Comparison of ENCODE assay signal across 32 cellular contexts in the genomic region with DNA sequence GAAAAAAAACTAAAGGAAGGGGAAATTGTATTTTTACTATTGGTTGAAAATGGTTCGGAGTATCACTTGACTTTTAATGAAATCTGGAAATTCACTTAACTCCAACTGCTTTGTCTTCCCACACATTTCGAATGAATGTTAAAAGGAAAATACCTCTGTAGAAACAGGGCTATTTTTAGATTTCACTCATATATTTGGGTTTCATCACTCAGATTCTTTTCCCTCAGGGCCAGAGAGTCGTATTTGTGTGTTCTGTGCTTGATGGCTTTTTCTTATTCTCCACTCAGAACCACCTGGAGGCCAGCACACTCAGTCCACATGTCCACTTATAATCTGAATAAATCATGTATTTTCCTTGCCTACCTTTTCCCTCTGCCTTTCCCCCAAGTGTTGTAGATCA. TPM values are rescaled to one million over a fixed set of nuclear protein-coding genes. Genes with fewer than 3 reads are reported as not detected.
DNase-seq lines count a peak whose midpoint lies in the region; ATAC-seq and TF ChIP-seq lines count a peak whose summit lies in the region.
"Had no signal": no experiment of that assay in that cellular context is flagged by ENCODE, and none has a peak within 500 bp of the region (broad histone marks: within the 10 kb centered on the region; RNA-seq: fewer than 3 reads in every experiment).

No MANE protein-coding gene starts in this region.

- 83 to 91% methylated on average over 3 of the region's 3 CpGs for WGBS in sigmoid colon, 2 donors

- TF ChIP-seq POLR2A in sigmoid colon (IDR thresholded peaks at IDR 0.05), result no peak

- H3K27ac ChIP-seq in cardiac muscle cell, result peak overlapping the region; percentile 92
- peak overlapping the region; percentile 5 to 63 (median 38) for H3K27ac ChIP-seq in sigmoid colon
- H3K27ac ChIP-seq: gastrocnemius medialis, SJSA1, stomach, tibial nerve had no signal

- H3K9ac ChIP-seq in adipocyte (ENCODE audit: low read length), result no peak overlapping the region

- H3K4me3 ChIP-seq in cardiac muscle cell, result no peak overlapping the region
- no peak overlapping the region for H3K4me3 ChIP-seq in adipocyte (ENCODE audit: low read length)
- no peak overlapping the region for H3K4me3 ChIP-seq in sigmoid colon
- H3K4me3 ChIP-seq: gastrocnemius medialis, K562, SJSA1, smooth muscle cell, stomach, tibial nerve had no signal

- intact Hi-C loops in left ventricle myocardium superior (cut with micrococcal nuclease) (no loop called here), sigmoid colon (cut with DNase I) (no loop called here)

- H3K4me1 ChIP-seq in cardiac muscle cell (ENCODE audit: low read depth), result peaks cover 35% of the 10 kb centered on the region
- peaks cover 11% of the 10 kb centered on the region for H3K4me1 ChIP-seq in adipocyte (ENCODE audit: control insufficient read depth, insufficient read depth, low read length)
- H3K4me1 ChIP-seq in sigmoid colon, result peaks cover 0 to 82% (median 62%) of the 10 kb centered on the region in 4 donors
- H3K4me1 ChIP-seq: SJSA1 had no signal

- TF ChIP-seq CTCF in cardiac muscle cell (IDR thresholded peaks at IDR 0.05; ENCODE audit: low read depth, low read length), result no peak
- no peak for TF ChIP-seq CTCF in sigmoid colon (IDR thresholded peaks at IDR 0.05)

- no peak for TF ChIP-seq EP300 in sigmoid colon (IDR thresholded peaks at IDR 0.05)

- H3K36me3 ChIP-seq in cardiac muscle cell (no peaks in the 10 kb centered on the region), adipocyte (ENCODE audit: control insufficient read depth, insufficient read depth, low read length, severe bottlenecking) (no peaks in the 10 kb centered on the region), sigmoid colon (no peaks in the 10 kb centered on the region)
- H3K36me3 ChIP-seq: gastrocnemius medialis, SJSA1, tibial nerve had no signal

- no peak for ATAC-seq in left ventricle myocardium superior
- no peak for ATAC-seq in GM18511 (IDR thresholded peaks at IDR 0.05; ENCODE audit: unreplicated experiment)
- ATAC-seq: activated CD4-positive, CD25-positive, alpha-beta regulatory T cell treated with anti-CD3 and anti-CD28 coated beads, Interleukin-2, amount 50 U/mL, for 24 hours; activated naive CD4-positive, alpha-beta T cell treated with anti-CD3 and anti-CD28 coated beads, Interleukin-2, amount 50 U/mL, for 72 hours; gastrocnemius medialis; K562; left lobe of liver; naive thymus-derived CD4-positive, alpha-beta T cell had no signal

- H3K27me3 ChIP-seq in cardiac muscle cell, result no peaks in the 10 kb centered on the region
- H3K27me3 ChIP-seq in adipocyte (replicated peaks; ENCODE audit: control insufficient read depth, insufficient read depth, low read length), result no peaks in the 10 kb centered on the region
- H3K27me3 ChIP-seq in sigmoid colon, result no peaks in the 10 kb centered on the region
- H3K27me3 ChIP-seq: gastrocnemius medialis, SJSA1, stomach, tibial nerve had no signal

- DNase-seq in cardiac muscle cell (ENCODE audit: low read depth in 1 of 2, low spot score in 1 of 2) (peak in 1 of 2 donors; percentile 32), left ventricle myocardium superior (no peak), adipocyte (ENCODE audit: low read depth) (peak; percentile 76), fibroblast of peridontal ligament (ENCODE audit: extremely low read depth) (peak; percentile 31), sigmoid colon (no peak), T-helper 1 cell (no peak), superior temporal gyrus (ENCODE audit: extremely low spot score) (no peak)
- DNase-seq: 8988T; activated CD4-positive, alpha-beta memory T cell treated with anti-CD3 and anti-CD28 coated beads for 36 hours; aorta; DMS153; effector CD4-positive, alpha-beta T cell; gastrocnemius medialis; H7; hypothalamus; MM.1S; naive thymus-derived CD4-positive, alpha-beta T cell; NCI-H1417 treated with DMSO at 0.1 percent for 48 hours; NCI-H2107; NCI-H774; nucleus accumbens; stimulated activated CD4-positive, alpha-beta T cell treated with anti-CD3 and anti-CD28 coated beads, Interleukin-1b, Interleukin-23, amount 100 ng/mL, for 48 hours; stimulated activated CD8-positive, alpha-beta memory T cell treated with anti-CD3 and anti-CD28 coated beads, Interleukin-4, amount 100 ng/mL, for 48 hours; stomach had no signal

- H3K9me3 ChIP-seq in cardiac muscle cell (ENCODE audit: low read depth), result no peaks in the 10 kb centered on the region
- no peaks in the 10 kb centered on the region for H3K9me3 ChIP-seq in adipocyte (ENCODE audit: control insufficient read depth, low read length)
- no peaks in the 10 kb centered on the region for H3K9me3 ChIP-seq in sigmoid colon
- H3K9me3 ChIP-seq: gastrocnemius medialis, SJSA1, stomach, tibial nerve had no signal

RNA-seq across cellular contexts. Expression of a gene that starts 39.9 kb away (rescaled TPM):
- total RNA-seq in cardiac muscle cell (30.1 and 34.2 TPM in 2 replicates), left ventricle myocardium superior (111 TPM), sigmoid colon (10 to 100 TPM; 47.5 to 77.8 (median 66.6) TPM)
- polyA plus RNA-seq in cardiac muscle cell (33.9 and 43.4 TPM in 2 replicates), sigmoid colon (10 to 100 TPM; 11.4 to 19.2 (median 16.0) TPM)

Comparison
In these comparisons a context has a peak if more than half of its experiments do, and no peak if none do; other contexts are left out.
1. DNase-seq: peak in adipocyte (single experiment) and fibroblast of peridontal ligament (single experiment); none in left ventricle myocardium superior (single experiment), sigmoid colon (single experiment), T-helper 1 cell (0 of 5) and superior temporal gyrus (single experiment).